Comparison of ENCODE assay signal across 27 cellular contexts in genomic region chr16:17108596-17108995, GRCh38.
"Had no signal": no experiment of that assay in that cellular context is flagged by ENCODE, and none has a peak within 500 bp of the region (broad histone marks: within the 10 kb centered on the region; RNA-seq: fewer than 3 reads in every experiment).

No MANE protein-coding gene starts in this region.

- DNase-seq: colonic mucosa; cortex of kidney; effector CD8-positive, alpha-beta T cell; effector memory CD8-positive, alpha-beta T cell; endodermal cell; erythroblast; esophagus squamous epithelium; foreskin fibroblast; foreskin melanocyte; gastrocnemius medialis; glutamatergic neuron; head of caudate nucleus; heart right ventricle; hippocampal formation; left cardiac atrium; left ventricle myocardium superior; lower lobe of right lung; mesenchymal stem cell had no signal

- H3K27ac Mint-ChIP-seq: dendritic cell treated with granulocyte-macrophage colony-stimulating factor and Interleukin-4, amounts not matched to agents 40 ng/mL and 50 ng/mL, for 4 days; effector memory CD8-positive, alpha-beta T cell; endodermal cell; mesothelial cell of epicardium had no signal

- H3K27me3 Mint-ChIP-seq: dendritic cell treated with granulocyte-macrophage colony-stimulating factor and Interleukin-4, amounts not matched to agents 40 ng/mL and 50 ng/mL, for 4 days; effector memory CD8-positive, alpha-beta T cell had no signal

- H3K9me3 ChIP-seq: colonic mucosa, esophagus squamous epithelium, gastrocnemius medialis, heart right ventricle, left lung, lower lobe of right lung, mucosa of descending colon had no signal

- H3K36me3 ChIP-seq: colonic mucosa, gastrocnemius medialis, heart right ventricle, lower lobe of right lung had no signal

- H3K27ac ChIP-seq: colonic mucosa, epithelial cell of prostate, esophagus squamous epithelium, gastrocnemius medialis, heart right ventricle, left lung, lower lobe of right lung had no signal

- ATAC-seq: effector memory CD8-positive, alpha-beta T cell; esophagus mucosa; gastrocnemius medialis; heart right ventricle; left cardiac atrium; left lung; left ventricle myocardium superior; lower lobe of right lung; mucosa of descending colon had no signal

- H3K27me3 ChIP-seq: colonic mucosa, esophagus squamous epithelium, gastrocnemius medialis, left lung had no signal

- FAIRE-seq: endometrium, islet of Langerhans, keratinocyte had no signal

- H3K4me3 ChIP-seq: colonic mucosa, esophagus squamous epithelium, gastrocnemius medialis, heart right ventricle, left lung, lower lobe of right lung, mucosa of descending colon had no signal

- H3K4me3 Mint-ChIP-seq: dendritic cell treated with granulocyte-macrophage colony-stimulating factor and Interleukin-4, amounts not matched to agents 40 ng/mL and 50 ng/mL, for 4 days; effector memory CD8-positive, alpha-beta T cell; endodermal cell; mesothelial cell of epicardium had no signal

- H3K9me3 Mint-ChIP-seq: dendritic cell treated with granulocyte-macrophage colony-stimulating factor and Interleukin-4, amounts not matched to agents 40 ng/mL and 50 ng/mL, for 4 days; effector memory CD8-positive, alpha-beta T cell; endodermal cell had no signal

- H3K4me1 ChIP-seq: colonic mucosa, esophagus squamous epithelium, gastrocnemius medialis, heart right ventricle, left lung, lower lobe of right lung had no signal
